ENCODE assay signal across 9 cellular contexts in genomic region chr17:75032896-75033294, GRCh38. TPM values are rescaled to one million over a fixed set of nuclear protein-coding genes. Genes with fewer than 3 reads are reported as not detected.
DNase-seq lines count a peak whose midpoint lies in the region; ATAC-seq and TF ChIP-seq lines count a peak whose summit lies in the region.
"Had no signal": no experiment of that assay in that cellular context is flagged by ENCODE, and none has a peak within 500 bp of the region (broad histone marks: within the 10 kb centered on the region; RNA-seq: fewer than 3 reads in every experiment).

No MANE protein-coding gene starts in this region.

- H2AFZ ChIP-seq in Karpas-422 (ENCODE audit: low read length), result no peak overlapping the region

- peaks cover 17 to 47% (median 32%) of the 10 kb centered on the region in 10 experiments for H3K4me1 ChIP-seq in BLaER1 treated with 17β-estradiol and CSF1 and Interleukin-3, amounts not matched to agents 10 nM and 100 nM
- H3K4me1 ChIP-seq in Karpas-422 (ENCODE audit: low read length), result peaks cover 32% of the 10 kb centered on the region

- no peaks in the 10 kb centered on the region for H3K9me3 Mint-ChIP-seq in MCF 10A (ENCODE audit: unreplicated experiment)

- intact Hi-C loops in MCF 10A (cut with micrococcal nuclease), result loop anchor here (1.0 to 2.0 kb wide), 2 partner anchors 21 to 44 kb away; partner anchors contain the start of gene MRPL58

- peaks cover 0 to 12% (median 4%) of the 10 kb centered on the region in 11 experiments; a peak in 7 of 22 replicates for H3K36me3 ChIP-seq in BLaER1 treated with 17β-estradiol and CSF1 and Interleukin-3, amounts not matched to agents 10 nM and 100 nM
- H3K36me3 ChIP-seq in Karpas-422 (ENCODE audit: insufficient read depth, low read length), result no peaks in the 10 kb centered on the region

- peaks cover 13% of the 10 kb centered on the region for H3K4me1 Mint-ChIP-seq in MCF 10A (ENCODE audit: insufficient read depth, unreplicated experiment)

- CTCF ChIA-PET in MCF 10A (lab: Yijun Ruan, JAX), result interaction anchor here (1.9 kb wide), 1 partner anchor 72 kb away, joined by 7 read pairs; no protein-coding TSS in a partner anchor

- H3K27me3 Mint-ChIP-seq in MCF 10A (ENCODE audit: insufficient read depth, unreplicated experiment), result no peaks in the 10 kb centered on the region

- no TSS peak for BruUV-seq in MCF 10A (replicated peaks; lab: Mats Ljungman, UMichigan)

- POLR2A ChIA-PET in MCF 10A (lab: Yijun Ruan, JAX), result interaction anchor here (0.8 to 2.1 kb wide), 7 partner anchors 14 to 71 kb away, joined by 3 to 15 read pairs (median 7); partner anchors contain the start of genes ATP5PD, CDR2L, KCTD2 and MRPL58

- no peak for ATAC-seq in HG03108 (IDR thresholded peaks at IDR 0.05; ENCODE audit: unreplicated experiment)
- ATAC-seq in HG02938 (IDR thresholded peaks at IDR 0.05; ENCODE audit: unreplicated experiment), result no peak

- peaks cover 43% of the 10 kb centered on the region for H3K36me3 Mint-ChIP-seq in MCF 10A (ENCODE audit: insufficient read depth, unreplicated experiment)

- TF ChIP-seq CTCF in MCF 10A (IDR thresholded peaks at IDR 0.05; ENCODE audit: unreplicated experiment), result no peak

- H3K27ac ChIP-seq in BLaER1 treated with 17β-estradiol and CSF1 and Interleukin-3, amounts not matched to agents 10 nM and 100 nM, result no peak overlapping the region
- H3K27ac ChIP-seq in Karpas-422 (ENCODE audit: low read length), result no peak overlapping the region

- peak overlapping the region; percentile 79 to 95 (median 91) for H3K4me2 ChIP-seq in BLaER1 treated with 17β-estradiol and CSF1 and Interleukin-3, amounts not matched to agents 10 nM and 100 nM
- H3K4me2 ChIP-seq in Karpas-422 (ENCODE audit: low read depth, low read length, poor library complexity, severe bottlenecking), result peak overlapping the region; percentile 87

- H4K20me1 ChIP-seq in BLaER1 treated with 17β-estradiol and CSF1 and Interleukin-3, amounts not matched to agents 10 nM and 100 nM, result peaks cover 0 to 5% (median 0%) of the 10 kb centered on the region in 11 experiments; a peak in 2 of 22 replicates
- no peaks in the 10 kb centered on the region for H4K20me1 ChIP-seq in Karpas-422 (ENCODE audit: insufficient read depth, low read depth, low read length)

- H3K9me2 ChIP-seq in Karpas-422 (replicated peaks; ENCODE audit: insufficient read depth, low read length), result no peaks in the 10 kb centered on the region

- H3K79me2 ChIP-seq in Karpas-422 (ENCODE audit: low read length), result no peaks in the 10 kb centered on the region

- H3K27me3 ChIP-seq in BLaER1 treated with 17β-estradiol and CSF1 and Interleukin-3, amounts not matched to agents 10 nM and 100 nM, result peaks cover 4 to 36% (median 34%) of the 10 kb centered on the region in 11 experiments; a peak in 21 of 22 replicates
- H3K27me3 ChIP-seq in Karpas-422 (ENCODE audit: low read length), result no peaks in the 10 kb centered on the region

- DNase-seq in Karpas-422, result no peak
- DNase-seq in MCF 10A (ENCODE audit: unreplicated experiment), result peak; percentile 23
- peak; percentile 26 for DNase-seq in myocyte (ENCODE audit: low read depth)
- DNase-seq in amniotic stem cell (lab: John Stamatoyannopoulos, UW), result no peak
- no peak for DNase-seq in D341Med (ENCODE audit: low spot score)

- peak overlapping the region in 4 of 11 experiments; percentile 84 to 87 (median 86); a peak in 4 of 22 replicates for H3K9ac ChIP-seq in BLaER1 treated with 17β-estradiol and CSF1 and Interleukin-3, amounts not matched to agents 10 nM and 100 nM
- no peak overlapping the region for H3K9ac ChIP-seq in Karpas-422 (ENCODE audit: low read length)

- H3K9me3 ChIP-seq in BLaER1 treated with 17β-estradiol and CSF1 and Interleukin-3, amounts not matched to agents 10 nM and 100 nM (replicated peaks in 1 of 11), result peaks cover 34 to 43% (median 36%) of the 10 kb centered on the region in 11 experiments
- H3K9me3 ChIP-seq in Karpas-422 (ENCODE audit: low read length), result peaks cover 6% of the 10 kb centered on the region
- H3K9me3 ChIP-seq: mucosa of descending colon had no signal

- no peak overlapping the region for H3K27ac Mint-ChIP-seq in MCF 10A (ENCODE audit: low read depth, unreplicated experiment)

- peak overlapping the region in 8 of 10 experiments; percentile 14 to 80 (median 73); a peak in 12 of 20 replicates for H3K4me3 ChIP-seq in BLaER1 treated with 17β-estradiol and CSF1 and Interleukin-3, amounts not matched to agents 10 nM and 100 nM
- peak overlapping the region; percentile 44; the same call in 1 of the 2 replicates for H3K4me3 ChIP-seq in Karpas-422 (ENCODE audit: low read length)
- H3K4me3 ChIP-seq: mucosa of descending colon had no signal

- H3K4me3 Mint-ChIP-seq in MCF 10A (ENCODE audit: unreplicated experiment), result peak overlapping the region; percentile 81

RNA-seq across cellular contexts. Expression of gene ATP5PD, which starts 13.9 kb away (rescaled TPM):
- total RNA-seq in Karpas-422 (2014; rRNA removed; shearing (Covaris generic); ENCODE audit: low replicate concordance), result 186 and 187 TPM in 2 replicates
- total RNA-seq in MCF 10A (2022) (362 and 455 TPM in 2 replicates), myocyte (278 and 305 TPM in 2 replicates)
- 314 TPM for polyA plus RNA-seq in myocyte (2012)

RNA-seq across cellular contexts. Expression of gene KCTD2, which starts 14.1 kb away (rescaled TPM):
- total RNA-seq in Karpas-422 (2014; rRNA removed; shearing (Covaris generic); ENCODE audit: low replicate concordance), result 21.0 and 24.7 TPM in 2 replicates
- total RNA-seq in MCF 10A (2022), result 11.9 and 12.8 TPM in 2 replicates
- total RNA-seq in myocyte, result 18.4 and 20.6 TPM in 2 replicates
- polyA plus RNA-seq in myocyte (2012), result 26.0 TPM

RNA-seq across cellular contexts. Expression of gene MRPL58, which starts 20.4 kb away (rescaled TPM):
- 33.8 and 34.6 TPM in 2 replicates for total RNA-seq in Karpas-422 (2014; rRNA removed; shearing (Covaris generic); ENCODE audit: low replicate concordance)
- 56.5 and 71.2 TPM in 2 replicates for total RNA-seq in MCF 10A (2022)
- 34.8 and 39.9 TPM in 2 replicates for total RNA-seq in myocyte
- polyA plus RNA-seq in myocyte (2012), result 26.3 TPM

RNA-seq across cellular contexts. Expression of gene CDR2L, which starts 45.5 kb away (rescaled TPM):
- total RNA-seq in Karpas-422 (2014; rRNA removed; shearing (Covaris generic); ENCODE audit: low replicate concordance), result not detected in 2 replicates
- total RNA-seq in MCF 10A (2022), result 3.4 and 4.1 TPM in 2 replicates
- total RNA-seq in myocyte, result 22.5 and 23.6 TPM in 2 replicates
- 47.0 TPM for polyA plus RNA-seq in myocyte (2012)

RNA-seq across cellular contexts. Expression of gene SLC16A5, which starts 54.9 kb away (rescaled TPM):
- not detected in 2 replicates for total RNA-seq in Karpas-422 (2014; rRNA removed; shearing (Covaris generic); ENCODE audit: low replicate concordance)
- total RNA-seq in MCF 10A (2022) (26.0 and 33.1 TPM in 2 replicates), myocyte (0.88 and 1.6 TPM in 2 replicates)
- polyA plus RNA-seq in myocyte (2012), result 0.73 TPM

Comparison
In these comparisons a context has a peak if more than half of its experiments do, and no peak if none do; other contexts are left out.
1. DNase-seq: peak in MCF 10A (single experiment) and myocyte (single experiment); none in Karpas-422 (single experiment), amniotic stem cell (single experiment) and D341Med (single experiment).